ENCODE assay signal across 9 cellular contexts in the genomic region with DNA sequence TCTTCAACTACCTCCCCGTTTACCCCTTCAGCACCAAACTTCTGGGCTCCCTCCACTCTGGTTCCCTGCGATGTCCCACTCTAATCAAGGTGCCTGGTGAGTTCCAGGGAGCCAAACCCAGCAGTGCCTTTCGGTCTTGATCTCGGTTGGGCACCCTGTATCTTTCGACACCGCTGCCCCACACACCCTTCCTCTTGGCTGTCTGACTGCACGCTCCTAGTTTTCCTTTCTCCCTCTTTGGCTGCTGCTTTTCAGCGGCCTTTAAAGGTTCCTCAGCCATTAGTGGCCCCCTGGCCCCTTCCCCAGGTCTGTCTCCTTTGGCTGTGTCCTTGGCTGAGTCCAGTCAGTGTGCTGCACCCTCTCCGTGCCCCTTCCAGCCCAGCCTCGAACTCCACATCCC. TPM values are rescaled to one million over a fixed set of nuclear protein-coding genes. Genes with fewer than 3 reads are reported as not detected.
A peak's percentile ranks its signal among the peaks of the same experiment; 100 is the strongest.
DNase-seq lines count a peak whose midpoint lies in the region; ATAC-seq and TF ChIP-seq lines count a peak whose summit lies in the region.
"Had no signal": no experiment of that assay in that cellular context is flagged by ENCODE, and none has a peak within 500 bp of the region (broad histone marks: within the 10 kb centered on the region; RNA-seq: fewer than 3 reads in every experiment).

No MANE protein-coding gene starts in this region.

- ATAC-seq in lower lobe of right lung (no peak), thoracic aorta (ENCODE audit: insufficient number of reproducible peaks, low FRiP score, low read depth) (no peak)

- no peaks in the 10 kb centered on the region for H3K27me3 ChIP-seq in lower lobe of right lung (ENCODE audit: low read depth)
- no peaks in the 10 kb centered on the region for H3K27me3 ChIP-seq in thoracic aorta (replicated peaks; ENCODE audit: insufficient read depth)

- H3K9me3 Mint-ChIP-seq in activated CD4-positive, alpha-beta T cell treated with anti-CD3 and anti-CD28 coated beads, Interleukin-2, amount 10 ng/mL, durations not matched to agents 7 days and 5 days: no peaks in the 10 kb centered on the region
- H3K9me3 Mint-ChIP-seq in brain: no peaks in the 10 kb centered on the region

- CTCF ChIA-PET in activated CD4-positive, alpha-beta T cell treated with anti-CD3 and anti-CD28 coated beads, Interleukin-2, amount 10 ng/mL, durations not matched to agents 7 days and 5 days (lab: Charles Lee): no interaction called here

- intact Hi-C loops in lower lobe of right lung (cut with DNase I): no loop called here
- intact Hi-C loops in head of caudate nucleus (cut with DNase I): no loop called here

- no peaks in the 10 kb centered on the region for H3K27me3 Mint-ChIP-seq in activated CD4-positive, alpha-beta T cell treated with anti-CD3 and anti-CD28 coated beads, Interleukin-2, amount 10 ng/mL, durations not matched to agents 7 days and 5 days
- no peaks in the 10 kb centered on the region for H3K27me3 Mint-ChIP-seq in brain

- H3K4me1 Mint-ChIP-seq in activated CD4-positive, alpha-beta T cell treated with anti-CD3 and anti-CD28 coated beads, Interleukin-2, amount 10 ng/mL, durations not matched to agents 7 days and 5 days: peaks cover 47% of the 10 kb centered on the region
- H3K4me1 Mint-ChIP-seq in brain: peaks cover 45% of the 10 kb centered on the region

- H3K4me3 Mint-ChIP-seq in activated CD4-positive, alpha-beta T cell treated with anti-CD3 and anti-CD28 coated beads, Interleukin-2, amount 10 ng/mL, durations not matched to agents 7 days and 5 days: peak overlapping the region; percentile 40
- H3K4me3 Mint-ChIP-seq in brain: peak overlapping the region; percentile 66 to 81 (median 69)

- peaks cover 20% of the 10 kb centered on the region for H3K4me1 ChIP-seq in lower lobe of right lung
- peaks cover 0 to 20% of the 10 kb centered on the region in 2 donors for H3K4me1 ChIP-seq in thoracic aorta (ENCODE audit: control insufficient read depth in 1 of 2, low read depth in 2 of 2)

- H3K36me3 ChIP-seq in lower lobe of right lung (peaks cover 17% of the 10 kb centered on the region), thoracic aorta (peaks cover under 1% of the 10 kb centered on the region)

- peaks cover 36% of the 10 kb centered on the region for H3K36me3 Mint-ChIP-seq in activated CD4-positive, alpha-beta T cell treated with anti-CD3 and anti-CD28 coated beads, Interleukin-2, amount 10 ng/mL, durations not matched to agents 7 days and 5 days (ENCODE audit: low read depth)
- H3K36me3 Mint-ChIP-seq in brain: peaks cover 18% of the 10 kb centered on the region

- TF ChIP-seq CTCF in brain (conservative IDR thresholded peaks at IDR 0.05): no peak
- no peak for TF ChIP-seq CTCF in lower lobe of right lung (IDR thresholded peaks at IDR 0.05)
- TF ChIP-seq CTCF in thoracic aorta (IDR thresholded peaks at IDR 0.05): no peak

- no peaks in the 10 kb centered on the region for H3K9me3 ChIP-seq in lower lobe of right lung
- H3K9me3 ChIP-seq in thoracic aorta: no peaks in the 10 kb centered on the region

- peak overlapping the region; percentile 79 for H3K4me3 ChIP-seq in lower lobe of right lung
- peak overlapping the region; percentile 92 for H3K4me3 ChIP-seq in thoracic aorta

- no peak for DNase-seq in activated CD4-positive, alpha-beta T cell treated with anti-CD3 and anti-CD28 coated beads, Interleukin-2, amount 10 ng/mL, durations not matched to agents 7 days and 5 days
- DNase-seq in activated CD4-positive, alpha-beta T cell treated with anti-CD3 and anti-CD28 coated beads for 4 hours: no peak
- DNase-seq in lower lobe of right lung (no peak), thoracic aorta (ENCODE audit: low spot score) (no peak), head of caudate nucleus (no peak), AML-193 (lab: John Stamatoyannopoulos, UW) (no peak)
- no peak for DNase-seq in stimulated activated CD4-positive, alpha-beta T cell treated with anti-CD3 and anti-CD28 coated beads, Interleukin-4, amount 100 ng/mL, for 4 hours
- DNase-seq: MV-4-11 had no signal

- H3K27ac Mint-ChIP-seq in activated CD4-positive, alpha-beta T cell treated with anti-CD3 and anti-CD28 coated beads, Interleukin-2, amount 10 ng/mL, durations not matched to agents 7 days and 5 days: peak overlapping the region; percentile 62
- peak overlapping the region; percentile 50 to 82 (median 64) for H3K27ac Mint-ChIP-seq in brain

- POLR2A ChIA-PET in activated CD4-positive, alpha-beta T cell treated with anti-CD3 and anti-CD28 coated beads, Interleukin-2, amount 10 ng/mL, durations not matched to agents 7 days and 5 days (lab: Charles Lee): interaction anchor here (0.6 kb wide), 1 partner anchor 215 kb away, joined by 3 read pairs; a partner anchor contains a TSS

- H3K27ac ChIP-seq in lower lobe of right lung: peak overlapping the region; percentile 97
- peak overlapping the region; percentile 96 to 99 for H3K27ac ChIP-seq in thoracic aorta

RNA-seq across cellular contexts. Expression of a gene that starts 0.8 kb away (rescaled TPM):
- total RNA-seq in activated CD4-positive, alpha-beta T cell treated with anti-CD3 and anti-CD28 coated beads, Interleukin-2, amount 10 ng/mL, durations not matched to agents 7 days and 5 days: 10 to 100 TPM; 51.1 to 55.3 TPM
- polyA plus RNA-seq in brain (ENCODE audit: insufficient read depth, low read depth, low replicate concordance): 4.8 TPM
- total RNA-seq in lower lobe of right lung: 50.0 TPM
- 10 to 100 TPM; 77.0 to 91.9 TPM for total RNA-seq in thoracic aorta

RNA-seq across cellular contexts. Expression of a gene that starts 18.0 kb away (rescaled TPM):
- 100 to 1,000 TPM; 258 to 299 TPM for total RNA-seq in activated CD4-positive, alpha-beta T cell treated with anti-CD3 and anti-CD28 coated beads, Interleukin-2, amount 10 ng/mL, durations not matched to agents 7 days and 5 days
- 113 TPM for polyA plus RNA-seq in brain (ENCODE audit: insufficient read depth, low read depth, low replicate concordance)
- total RNA-seq in lower lobe of right lung: 170 TPM
- total RNA-seq in thoracic aorta: 100 to 1,000 TPM; 196 to 204 TPM

RNA-seq across cellular contexts. Expression of a gene that starts 18.6 kb away (rescaled TPM):
- 10 to 100 TPM; 77.6 to 82.3 TPM for total RNA-seq in activated CD4-positive, alpha-beta T cell treated with anti-CD3 and anti-CD28 coated beads, Interleukin-2, amount 10 ng/mL, durations not matched to agents 7 days and 5 days
- 83.6 TPM for polyA plus RNA-seq in brain (ENCODE audit: insufficient read depth, low read depth, low replicate concordance)
- total RNA-seq in lower lobe of right lung: 53.8 TPM
- 10 to 100 TPM; 61.7 to 73.6 TPM for total RNA-seq in thoracic aorta

RNA-seq across cellular contexts. Expression of a gene that starts 33.0 kb away (rescaled TPM):
- 10 to 100 TPM; 49.8 to 49.9 TPM for total RNA-seq in activated CD4-positive, alpha-beta T cell treated with anti-CD3 and anti-CD28 coated beads, Interleukin-2, amount 10 ng/mL, durations not matched to agents 7 days and 5 days
- 23.9 TPM for polyA plus RNA-seq in brain (ENCODE audit: insufficient read depth, low read depth, low replicate concordance)
- total RNA-seq in lower lobe of right lung (36.5 TPM), thoracic aorta (10 to 100 TPM; 24.5 to 41.3 TPM)

RNA-seq across cellular contexts. Expression of a gene that starts 41.1 kb away (rescaled TPM):
- 10 to 100 TPM; 18.8 to 19.0 TPM for total RNA-seq in activated CD4-positive, alpha-beta T cell treated with anti-CD3 and anti-CD28 coated beads, Interleukin-2, amount 10 ng/mL, durations not matched to agents 7 days and 5 days
- 23.8 TPM for polyA plus RNA-seq in brain (ENCODE audit: insufficient read depth, low read depth, low replicate concordance)
- total RNA-seq in lower lobe of right lung (30.8 TPM), thoracic aorta (10 to 100 TPM; 50.9 to 69.7 TPM)
